In the genomic region with DNA sequence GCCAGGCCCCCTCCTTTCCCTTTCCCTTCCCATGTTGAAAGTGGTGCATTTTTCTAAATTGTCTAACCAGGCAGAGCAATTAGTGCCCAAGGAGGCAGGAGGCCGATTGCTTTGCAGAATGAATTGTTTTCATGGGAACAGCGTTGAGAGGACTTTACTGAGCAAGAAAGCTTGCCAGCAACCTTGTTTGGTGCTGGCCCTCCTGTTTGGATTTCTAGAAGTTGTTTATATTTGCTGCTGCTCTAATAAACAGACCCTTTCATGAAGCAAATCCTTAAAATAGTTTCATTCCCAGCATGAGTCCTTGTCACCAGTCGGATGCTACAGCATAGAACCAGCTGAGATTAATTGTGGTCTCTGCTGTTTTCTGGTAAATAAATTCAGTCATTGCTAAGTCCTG, we compare ENCODE assay signal across 1 cellular context.
TF ChIP-seq lines count a peak whose summit lies in the region.

No MANE protein-coding gene starts in this region.

TF ChIP-seq in H1, 55 proteins besides CTCF, POLR2A, EP300 and RAD21:
- no peak for TF ChIP-seq TBP (IDR thresholded peaks at IDR 0.05; ENCODE audit: low read depth, low read length)
- TF ChIP-seq, protein P1, sequence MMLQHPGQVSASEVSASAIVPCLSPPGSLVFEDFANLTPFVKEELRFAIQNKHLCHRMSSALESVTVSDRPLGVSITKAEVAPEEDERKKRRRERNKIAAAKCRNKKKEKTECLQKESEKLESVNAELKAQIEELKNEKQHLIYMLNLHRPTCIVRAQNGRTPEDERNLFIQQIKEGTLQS (IDR thresholded peaks at IDR 0.05; ENCODE audit: insufficient read depth, low read depth, low read length): no peak
- TF ChIP-seq TAF1 (IDR thresholded peaks at IDR 0.05; ENCODE audit: low read depth, low read length): no peak
- TF ChIP-seq BACH1 (IDR thresholded peaks at IDR 0.05; ENCODE audit: low read length): no peak
- no peak for TF ChIP-seq CHD2 (IDR thresholded peaks at IDR 0.05; ENCODE audit: low read length)
